ENCODE assay signal across 1 cellular context in genomic region chr12:115377230-115377629, GRCh38.
TF ChIP-seq lines count a peak whose summit lies in the region.

No MANE protein-coding gene starts in this region.

TF ChIP-seq in GM23338, 12 proteins besides CTCF, POLR2A, EP300 and RAD21 (continued from another document):
- TF ChIP-seq, protein P1, sequence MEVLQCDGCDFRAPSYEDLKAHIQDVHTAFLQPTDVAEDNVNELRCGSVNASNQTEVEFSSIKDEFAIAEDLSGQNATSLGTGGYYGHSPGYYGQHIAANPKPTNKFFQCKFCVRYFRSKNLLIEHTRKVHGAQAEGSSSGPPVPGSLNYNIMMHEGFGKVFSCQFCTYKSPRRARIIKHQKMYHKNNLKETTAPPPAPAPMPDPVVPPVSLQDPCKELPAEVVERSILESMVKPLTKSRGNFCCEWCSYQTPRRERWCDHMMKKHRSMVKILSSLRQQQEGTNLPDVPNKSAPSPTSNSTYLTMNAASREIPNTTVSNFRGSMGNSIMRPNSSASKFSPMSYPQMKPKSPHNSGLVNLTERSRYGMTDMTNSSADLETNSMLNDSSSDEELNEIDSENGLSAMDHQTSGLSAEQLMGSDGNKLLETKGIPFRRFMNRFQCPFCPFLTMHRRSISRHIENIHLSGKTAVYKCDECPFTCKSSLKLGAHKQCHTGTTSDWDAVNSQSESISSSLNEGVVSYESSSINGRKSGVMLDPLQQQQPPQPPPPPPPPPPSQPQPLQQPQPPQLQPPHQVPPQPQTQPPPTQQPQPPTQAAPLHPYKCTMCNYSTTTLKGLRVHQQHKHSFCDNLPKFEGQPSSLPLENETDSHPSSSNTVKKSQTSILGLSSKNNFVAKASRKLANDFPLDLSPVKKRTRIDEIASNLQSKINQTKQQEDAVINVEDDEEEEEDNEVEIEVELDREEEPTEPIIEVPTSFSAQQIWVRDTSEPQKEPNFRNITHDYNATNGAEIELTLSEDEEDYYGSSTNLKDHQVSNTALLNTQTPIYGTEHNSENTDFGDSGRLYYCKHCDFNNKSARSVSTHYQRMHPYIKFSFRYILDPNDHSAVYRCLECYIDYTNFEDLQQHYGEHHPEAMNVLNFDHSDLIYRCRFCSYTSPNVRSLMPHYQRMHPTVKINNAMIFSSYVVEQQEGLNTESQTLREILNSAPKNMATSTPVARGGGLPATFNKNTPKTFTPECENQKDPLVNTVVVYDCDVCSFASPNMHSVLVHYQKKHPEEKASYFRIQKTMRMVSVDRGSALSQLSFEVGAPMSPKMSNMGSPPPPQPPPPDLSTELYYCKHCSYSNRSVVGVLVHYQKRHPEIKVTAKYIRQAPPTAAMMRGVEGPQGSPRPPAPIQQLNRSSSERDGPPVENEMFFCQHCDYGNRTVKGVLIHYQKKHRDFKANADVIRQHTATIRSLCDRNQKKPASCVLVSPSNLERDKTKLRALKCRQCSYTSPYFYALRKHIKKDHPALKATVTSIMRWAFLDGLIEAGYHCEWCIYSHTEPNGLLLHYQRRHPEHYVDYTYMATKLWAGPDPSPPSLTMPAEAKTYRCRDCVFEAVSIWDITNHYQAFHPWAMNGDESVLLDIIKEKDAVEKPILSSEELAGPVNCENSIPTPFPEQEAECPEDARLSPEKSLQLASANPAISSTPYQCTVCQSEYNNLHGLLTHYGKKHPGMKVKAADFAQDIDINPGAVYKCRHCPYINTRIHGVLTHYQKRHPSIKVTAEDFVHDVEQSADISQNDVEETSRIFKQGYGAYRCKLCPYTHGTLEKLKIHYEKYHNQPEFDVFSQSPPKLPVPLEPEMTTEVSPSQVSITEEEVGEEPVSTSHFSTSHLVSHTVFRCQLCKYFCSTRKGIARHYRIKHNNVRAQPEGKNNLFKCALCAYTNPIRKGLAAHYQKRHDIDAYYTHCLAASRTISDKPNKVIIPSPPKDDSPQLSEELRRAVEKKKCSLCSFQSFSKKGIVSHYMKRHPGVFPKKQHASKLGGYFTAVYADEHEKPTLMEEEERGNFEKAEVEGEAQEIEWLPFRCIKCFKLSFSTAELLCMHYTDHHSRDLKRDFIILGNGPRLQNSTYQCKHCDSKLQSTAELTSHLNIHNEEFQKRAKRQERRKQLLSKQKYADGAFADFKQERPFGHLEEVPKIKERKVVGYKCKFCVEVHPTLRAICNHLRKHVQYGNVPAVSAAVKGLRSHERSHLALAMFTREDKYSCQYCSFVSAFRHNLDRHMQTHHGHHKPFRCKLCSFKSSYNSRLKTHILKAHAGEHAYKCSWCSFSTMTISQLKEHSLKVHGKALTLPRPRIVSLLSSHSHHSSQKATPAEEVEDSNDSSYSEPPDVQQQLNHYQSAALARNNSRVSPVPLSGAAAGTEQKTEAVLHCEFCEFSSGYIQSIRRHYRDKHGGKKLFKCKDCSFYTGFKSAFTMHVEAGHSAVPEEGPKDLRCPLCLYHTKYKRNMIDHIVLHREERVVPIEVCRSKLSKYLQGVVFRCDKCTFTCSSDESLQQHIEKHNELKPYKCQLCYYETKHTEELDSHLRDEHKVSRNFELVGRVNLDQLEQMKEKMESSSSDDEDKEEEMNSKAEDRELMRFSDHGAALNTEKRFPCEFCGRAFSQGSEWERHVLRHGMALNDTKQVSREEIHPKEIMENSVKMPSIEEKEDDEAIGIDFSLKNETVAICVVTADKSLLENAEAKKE (CRISPR knock-in tag; IDR thresholded peaks at IDR 0.05) = no peak
- TF ChIP-seq POLR2AphosphoS5 (IDR thresholded peaks at IDR 0.05; ENCODE audit: low read depth) = no peak
- no peak for TF ChIP-seq EZH2 (IDR thresholded peaks at IDR 0.05; ENCODE audit: low read depth, unreplicated experiment)
- TF ChIP-seq NANOG (IDR thresholded peaks at IDR 0.05; ENCODE audit: borderline replicate concordance) = no peak
- TF ChIP-seq, protein P2, sequence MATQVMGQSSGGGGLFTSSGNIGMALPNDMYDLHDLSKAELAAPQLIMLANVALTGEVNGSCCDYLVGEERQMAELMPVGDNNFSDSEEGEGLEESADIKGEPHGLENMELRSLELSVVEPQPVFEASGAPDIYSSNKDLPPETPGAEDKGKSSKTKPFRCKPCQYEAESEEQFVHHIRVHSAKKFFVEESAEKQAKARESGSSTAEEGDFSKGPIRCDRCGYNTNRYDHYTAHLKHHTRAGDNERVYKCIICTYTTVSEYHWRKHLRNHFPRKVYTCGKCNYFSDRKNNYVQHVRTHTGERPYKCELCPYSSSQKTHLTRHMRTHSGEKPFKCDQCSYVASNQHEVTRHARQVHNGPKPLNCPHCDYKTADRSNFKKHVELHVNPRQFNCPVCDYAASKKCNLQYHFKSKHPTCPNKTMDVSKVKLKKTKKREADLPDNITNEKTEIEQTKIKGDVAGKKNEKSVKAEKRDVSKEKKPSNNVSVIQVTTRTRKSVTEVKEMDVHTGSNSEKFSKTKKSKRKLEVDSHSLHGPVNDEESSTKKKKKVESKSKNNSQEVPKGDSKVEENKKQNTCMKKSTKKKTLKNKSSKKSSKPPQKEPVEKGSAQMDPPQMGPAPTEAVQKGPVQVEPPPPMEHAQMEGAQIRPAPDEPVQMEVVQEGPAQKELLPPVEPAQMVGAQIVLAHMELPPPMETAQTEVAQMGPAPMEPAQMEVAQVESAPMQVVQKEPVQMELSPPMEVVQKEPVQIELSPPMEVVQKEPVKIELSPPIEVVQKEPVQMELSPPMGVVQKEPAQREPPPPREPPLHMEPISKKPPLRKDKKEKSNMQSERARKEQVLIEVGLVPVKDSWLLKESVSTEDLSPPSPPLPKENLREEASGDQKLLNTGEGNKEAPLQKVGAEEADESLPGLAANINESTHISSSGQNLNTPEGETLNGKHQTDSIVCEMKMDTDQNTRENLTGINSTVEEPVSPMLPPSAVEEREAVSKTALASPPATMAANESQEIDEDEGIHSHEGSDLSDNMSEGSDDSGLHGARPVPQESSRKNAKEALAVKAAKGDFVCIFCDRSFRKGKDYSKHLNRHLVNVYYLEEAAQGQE (IDR thresholded peaks at IDR 0.05; ENCODE audit: unreplicated experiment) = no peak
- no peak for TF ChIP-seq EZH2phosphoT487 (IDR thresholded peaks at IDR 0.05; ENCODE audit: unreplicated experiment)
- TF ChIP-seq CREB1 (CRISPR knock-in tag; IDR thresholded peaks at IDR 0.05; ENCODE audit: low read depth) = no peak
- no peak for TF ChIP-seq JUNB (IDR thresholded peaks at IDR 0.05; ENCODE audit: unreplicated experiment)
- TF ChIP-seq STAT1 (IDR thresholded peaks at IDR 0.05; ENCODE audit: unreplicated experiment) = no peak
- no peak for TF ChIP-seq ETS1 (IDR thresholded peaks at IDR 0.05)
- no peak for TF ChIP-seq ZNF114 (CRISPR knock-in tag; IDR thresholded peaks at IDR 0.05)
TF ChIP-seq in GM23338: peak in this region for 0.
